17 cellular contexts compared by ENCODE assay signal in genomic region chr18:51184092-51184458, GRCh38. TPM values are rescaled to one million over a fixed set of nuclear protein-coding genes. Genes with fewer than 3 reads are reported as not detected.
A peak's percentile ranks its signal among the peaks of the same experiment; 100 is the strongest.
DNase-seq lines count a peak whose midpoint lies in the region; ATAC-seq and TF ChIP-seq lines count a peak whose summit lies in the region.
"Had no signal": no experiment of that assay in that cellular context is flagged by ENCODE, and none has a peak within 500 bp of the region (broad histone marks: within the 10 kb centered on the region; RNA-seq: fewer than 3 reads in every experiment).

No MANE protein-coding gene starts in this region.

- intact Hi-C loops in activated T-helper 1 cell treated with anti-CD3 and anti-CD28 coated beads, Interleukin-12 subunit alpha, Interleukin-12 subunit beta, Interleukin-2, Interleukin-4 antibody, amounts not matched to agents 30 ng/mL and 10 ng/mL and 1 ng/mL, durations not matched to agents 14 hours and 24 hours and 36 hours (cut with micrococcal nuclease), result no loop called here

- H3K4me1 Mint-ChIP-seq in activated T-cell treated with anti-CD3 and anti-CD28 coated beads, Interleukin-2, amount 50 U/mL, for 72 hours (ENCODE audit: low read depth), result peaks cover 76% of the 10 kb centered on the region
- peaks cover 43% of the 10 kb centered on the region for H3K4me1 Mint-ChIP-seq in activated T-helper 17 cell treated with anti-CD3 and anti-CD28 coated beads, Interleukin-2, amount 50 U/mL, for 72 hours
- H3K4me1 Mint-ChIP-seq in activated T-helper 1 cell treated with anti-CD3 and anti-CD28 coated beads, Interleukin-12 subunit alpha, Interleukin-12 subunit beta, Interleukin-2, Interleukin-4 antibody, amounts not matched to agents 30 ng/mL and 10 ng/mL and 1 ng/mL, durations not matched to agents 14 hours and 24 hours and 36 hours (ENCODE audit: low read depth), result peaks cover 60% of the 10 kb centered on the region

- peaks cover 11 to 16% of the 10 kb centered on the region in 2 donors for H3K36me3 Mint-ChIP-seq in activated T-cell treated with anti-CD3 and anti-CD28 coated beads, Interleukin-2, amount 50 U/mL, for 72 hours (ENCODE audit: insufficient read depth in 2 of 2)
- H3K36me3 Mint-ChIP-seq in activated T-helper 17 cell treated with anti-CD3 and anti-CD28 coated beads, Interleukin-2, amount 50 U/mL, for 72 hours (ENCODE audit: low read depth), result peaks cover 45% of the 10 kb centered on the region
- H3K36me3 Mint-ChIP-seq in activated T-helper 1 cell treated with anti-CD3 and anti-CD28 coated beads, Interleukin-12 subunit alpha, Interleukin-12 subunit beta, Interleukin-2, Interleukin-4 antibody, amounts not matched to agents 30 ng/mL and 10 ng/mL and 1 ng/mL, durations not matched to agents 14 hours and 24 hours and 36 hours (ENCODE audit: low read depth), result peaks cover 36% of the 10 kb centered on the region

- H3K4me3 Mint-ChIP-seq in activated T-cell treated with anti-CD3 and anti-CD28 coated beads, Interleukin-2, amount 50 U/mL, for 72 hours, result peak overlapping the region; percentile 15 to 31
- H3K4me3 Mint-ChIP-seq in activated T-helper 17 cell treated with anti-CD3 and anti-CD28 coated beads, Interleukin-2, amount 50 U/mL, for 72 hours, result no peak overlapping the region
- no peak overlapping the region for H3K4me3 Mint-ChIP-seq in activated T-helper 1 cell treated with anti-CD3 and anti-CD28 coated beads, Interleukin-12 subunit alpha, Interleukin-12 subunit beta, Interleukin-2, Interleukin-4 antibody, amounts not matched to agents 30 ng/mL and 10 ng/mL and 1 ng/mL, durations not matched to agents 14 hours and 24 hours and 36 hours

- no peak for DNase-seq in activated T-cell treated with anti-CD3 and anti-CD28 coated beads, Interleukin-2, amount 50 U/mL, for 72 hours
- no peak for DNase-seq in activated T-cell treated with anti-CD3 and anti-CD28 coated beads for 4 hours
- DNase-seq in erythroblast (lab: John Stamatoyannopoulos, UW), result peak; percentile 40 to 76
- no peak for DNase-seq in activated T-helper 1 cell treated with anti-CD3 and anti-CD28 coated beads, Interleukin-12 subunit alpha, Interleukin-12 subunit beta, Interleukin-2, Interleukin-4 antibody, amounts not matched to agents 30 ng/mL and 10 ng/mL and 1 ng/mL, durations not matched to agents 14 hours and 24 hours and 36 hours (ENCODE audit: low spot score)
- no peak for DNase-seq in foreskin melanocyte
- no peak for DNase-seq in NOMO-1 treated with dmso at 0.1 percent for 144 hours (lab: John Stamatoyannopoulos, UW; ENCODE audit: unreplicated experiment)
- DNase-seq: CD8-positive, alpha-beta memory T cell; H7; KBM-7; NCI-H1105 treated with DMSO at 0.1 percent for 48 hours; NCI-H1694; NCI-H2107; NCI-H510A; NCI-H748 treated with DMSO at 0.1 percent for 48 hours; OCI-M1; Right ventricle myocardium superior had no signal

- H3K27me3 Mint-ChIP-seq in activated T-cell treated with anti-CD3 and anti-CD28 coated beads, Interleukin-2, amount 50 U/mL, for 72 hours (ENCODE audit: low read depth), result no peaks in the 10 kb centered on the region
- H3K27me3 Mint-ChIP-seq in activated T-helper 17 cell treated with anti-CD3 and anti-CD28 coated beads, Interleukin-2, amount 50 U/mL, for 72 hours, result no peaks in the 10 kb centered on the region
- H3K27me3 Mint-ChIP-seq in activated T-helper 1 cell treated with anti-CD3 and anti-CD28 coated beads, Interleukin-12 subunit alpha, Interleukin-12 subunit beta, Interleukin-2, Interleukin-4 antibody, amounts not matched to agents 30 ng/mL and 10 ng/mL and 1 ng/mL, durations not matched to agents 14 hours and 24 hours and 36 hours (ENCODE audit: insufficient read depth), result no peaks in the 10 kb centered on the region
- H3K27me3 Mint-ChIP-seq: CD8-positive, alpha-beta memory T cell had no signal

- peak overlapping the region; percentile 85 for H3K27ac Mint-ChIP-seq in activated T-cell treated with anti-CD3 and anti-CD28 coated beads, Interleukin-2, amount 50 U/mL, for 72 hours
- H3K27ac Mint-ChIP-seq in activated T-helper 17 cell treated with anti-CD3 and anti-CD28 coated beads, Interleukin-2, amount 50 U/mL, for 72 hours, result peak overlapping the region; percentile 7
- H3K27ac Mint-ChIP-seq in activated T-helper 1 cell treated with anti-CD3 and anti-CD28 coated beads, Interleukin-12 subunit alpha, Interleukin-12 subunit beta, Interleukin-2, Interleukin-4 antibody, amounts not matched to agents 30 ng/mL and 10 ng/mL and 1 ng/mL, durations not matched to agents 14 hours and 24 hours and 36 hours, result no peak overlapping the region

- ATAC-seq in activated T-cell treated with anti-CD3 and anti-CD28 coated beads, Interleukin-2, amount 50 U/mL, for 72 hours (replicated peaks in 1 of 2), result no peak
- ATAC-seq in activated T-helper 17 cell treated with anti-CD3 and anti-CD28 coated beads, Interleukin-2, amount 50 U/mL, for 72 hours (replicated peaks), result no peak

- no peaks in the 10 kb centered on the region for H3K9me3 Mint-ChIP-seq in activated T-cell treated with anti-CD3 and anti-CD28 coated beads, Interleukin-2, amount 50 U/mL, for 72 hours
- no peaks in the 10 kb centered on the region for H3K9me3 Mint-ChIP-seq in activated T-helper 17 cell treated with anti-CD3 and anti-CD28 coated beads, Interleukin-2, amount 50 U/mL, for 72 hours
- no peaks in the 10 kb centered on the region for H3K9me3 Mint-ChIP-seq in activated T-helper 1 cell treated with anti-CD3 and anti-CD28 coated beads, Interleukin-12 subunit alpha, Interleukin-12 subunit beta, Interleukin-2, Interleukin-4 antibody, amounts not matched to agents 30 ng/mL and 10 ng/mL and 1 ng/mL, durations not matched to agents 14 hours and 24 hours and 36 hours
- H3K9me3 Mint-ChIP-seq: CD8-positive, alpha-beta memory T cell had no signal

- no peak for TF ChIP-seq POLR2A in erythroblast (IDR thresholded peaks at IDR 0.05; ENCODE audit: low read length)

RNA-seq across cellular contexts. Expression of gene MEX3C, which starts 13.4 kb away (rescaled TPM):
- total RNA-seq in activated T-cell treated with anti-CD3 and anti-CD28 coated beads, Interleukin-2, amount 50 U/mL, for 72 hours, result 10 to 100 TPM; 85.0 to 94.5 TPM
- total RNA-seq in activated T-helper 17 cell treated with anti-CD3 and anti-CD28 coated beads, Interleukin-2, amount 50 U/mL, for 72 hours, result 10 to 100 TPM; 46.0 to 46.9 TPM
- total RNA-seq in activated T-helper 1 cell treated with anti-CD3 and anti-CD28 coated beads, Interleukin-12 subunit alpha, Interleukin-12 subunit beta, Interleukin-2, Interleukin-4 antibody, amounts not matched to agents 30 ng/mL and 10 ng/mL and 1 ng/mL, durations not matched to agents 14 hours and 24 hours and 36 hours, result 67.6 and 68.0 TPM in 2 replicates

Comparison
In these comparisons a context has a peak if more than half of its experiments do, and no peak if none do; other contexts are left out.
1. DNase-seq: peak in erythroblast (2 of 2); none in activated T-cell treated with anti-CD3 and anti-CD28 coated beads, Interleukin-2, amount 50 U/mL, for 72 hours (0 of 2), activated T-cell treated with anti-CD3 and anti-CD28 coated beads for 4 hours (single experiment), activated T-helper 1 cell treated with anti-CD3 and anti-CD28 coated beads, Interleukin-12 subunit alpha, Interleukin-12 subunit beta, Interleukin-2, Interleukin-4 antibody, amounts not matched to agents 30 ng/mL and 10 ng/mL and 1 ng/mL, durations not matched to agents 14 hours and 24 hours and 36 hours (single experiment), foreskin melanocyte (single experiment) and NOMO-1 treated with dmso at 0.1 percent for 144 hours (single experiment).
2. H3K4me3 Mint-ChIP-seq: peak in activated T-cell treated with anti-CD3 and anti-CD28 coated beads, Interleukin-2, amount 50 U/mL, for 72 hours (2 of 2); none in activated T-helper 17 cell treated with anti-CD3 and anti-CD28 coated beads, Interleukin-2, amount 50 U/mL, for 72 hours (single experiment) and activated T-helper 1 cell treated with anti-CD3 and anti-CD28 coated beads, Interleukin-12 subunit alpha, Interleukin-12 subunit beta, Interleukin-2, Interleukin-4 antibody, amounts not matched to agents 30 ng/mL and 10 ng/mL and 1 ng/mL, durations not matched to agents 14 hours and 24 hours and 36 hours (single experiment).